15 cellular contexts compared by ENCODE assay signal in the genomic region with DNA sequence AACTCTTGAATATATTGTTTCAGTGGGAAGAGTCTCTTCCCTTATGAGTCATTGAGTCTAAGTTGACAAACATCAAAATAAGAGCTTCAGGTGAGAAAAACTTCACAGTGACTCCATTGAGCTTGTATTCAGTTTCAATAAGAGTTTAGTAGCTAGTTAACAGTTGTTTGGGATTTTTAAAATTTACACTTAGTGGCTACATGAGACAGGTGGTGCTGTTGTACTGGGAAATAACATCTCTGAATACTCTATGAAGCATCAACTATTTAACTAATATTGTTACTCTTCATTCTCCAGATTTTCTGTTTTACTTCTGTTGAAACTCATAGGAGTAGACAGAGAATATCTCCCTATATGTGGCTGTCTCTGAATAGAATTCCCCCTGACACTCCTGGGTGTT.
DNase-seq lines count a peak whose midpoint lies in the region; ATAC-seq and TF ChIP-seq lines count a peak whose summit lies in the region.
"Had no signal": no experiment of that assay in that cellular context is flagged by ENCODE, and none has a peak within 500 bp of the region (broad histone marks: within the 10 kb centered on the region; RNA-seq: fewer than 3 reads in every experiment).

No MANE protein-coding gene starts in this region.

- BruUV-seq in PC-3 (replicated peaks; lab: Mats Ljungman, UMichigan): no TSS peak

- H3K4me1 ChIP-seq in DND-41 (ENCODE audit: insufficient read depth, low read length) (no peaks in the 10 kb centered on the region), PC-3 (ENCODE audit: insufficient read depth, low read length) (no peaks in the 10 kb centered on the region), endodermal cell (ENCODE audit: control insufficient read depth, insufficient read depth, low read length) (peaks cover 5% of the 10 kb centered on the region), spleen (no peaks in the 10 kb centered on the region), stomach (no peaks in the 10 kb centered on the region)

- ATAC-seq in DND-41 (ENCODE audit: insufficient read depth, low read depth): no peak
- ATAC-seq in PC-3: peak; percentile 50
- ATAC-seq: Right ventricle myocardium inferior had no signal

- H3K9me3 ChIP-seq in DND-41 (ENCODE audit: insufficient read depth, low read length, severe bottlenecking) (no peaks in the 10 kb centered on the region), PC-3 (ENCODE audit: low read length) (no peaks in the 10 kb centered on the region), endodermal cell (ENCODE audit: control insufficient read depth, low read length) (peaks cover 74% of the 10 kb centered on the region), spleen (peaks cover 0 to 3% (median 0%) of the 10 kb centered on the region in 8 donors), stomach (no peaks in the 10 kb centered on the region)

- no peak overlapping the region for H3K4me3 ChIP-seq in DND-41 (ENCODE audit: low read depth in 1 of 2, low read length in 2 of 2)
- H3K4me3 ChIP-seq in PC-3 (ENCODE audit: low read length): no peak overlapping the region
- no peak overlapping the region for H3K4me3 ChIP-seq in endodermal cell (ENCODE audit: low read length)
- no peak overlapping the region for H3K4me3 ChIP-seq in spleen
- no peak overlapping the region for H3K4me3 ChIP-seq in stomach
- H3K4me3 ChIP-seq: PC-9 had no signal

- H2AFZ ChIP-seq in DND-41 (ENCODE audit: low read depth, low read length) (no peak overlapping the region), PC-3 (ENCODE audit: low read length) (no peak overlapping the region)
- H2AFZ ChIP-seq: PC-9 had no signal

- no peak overlapping the region for H3K4me3 Mint-ChIP-seq in endodermal cell

- no peak overlapping the region for H3K27ac ChIP-seq in DND-41 (ENCODE audit: low read length)
- H3K27ac ChIP-seq in PC-3 (ENCODE audit: low read length): no peak overlapping the region
- H3K27ac ChIP-seq in endodermal cell (ENCODE audit: low read depth, low read length): no peak overlapping the region
- H3K27ac ChIP-seq in spleen: no peak overlapping the region
- H3K27ac ChIP-seq in stomach: no peak overlapping the region
- H3K27ac ChIP-seq: PC-9 had no signal

- H3K4me2 ChIP-seq in DND-41 (ENCODE audit: insufficient read depth, low read length) (no peak overlapping the region), PC-3 (ENCODE audit: low read length) (no peak overlapping the region)
- H3K4me2 ChIP-seq: PC-9 had no signal

- DNase-seq in DND-41: no peak
- DNase-seq in HPDE6-E6E7 (ENCODE audit: extremely low spot score): peak; percentile 4
- DNase-seq in PC-3: peak; percentile 7
- no peak for DNase-seq in endodermal cell
- DNase-seq in spleen: no peak
- no peak for DNase-seq in activated CD4-positive, alpha-beta T cell treated with anti-CD3 and anti-CD28 coated beads, Interleukin-2, amount 50 U/mL, for 1 hour
- no peak for DNase-seq in stomach
- DNase-seq: AML-193; CD4-positive, CD25-positive, alpha-beta regulatory T cell; KG1; NCI-H2029; NCI-H524; PC-9; T-helper 2 cell had no signal

- peaks cover 48% of the 10 kb centered on the region for H3K9me3 Mint-ChIP-seq in endodermal cell

- H3K36me3 ChIP-seq in DND-41 (ENCODE audit: insufficient read depth, low read length) (no peaks in the 10 kb centered on the region), PC-3 (ENCODE audit: low read depth, low read length) (no peaks in the 10 kb centered on the region), endodermal cell (ENCODE audit: control insufficient read depth, insufficient read depth, low read length) (no peaks in the 10 kb centered on the region), spleen (no peaks in the 10 kb centered on the region), stomach (no peaks in the 10 kb centered on the region)

- no peak for TF ChIP-seq EP300 in stomach (IDR thresholded peaks at IDR 0.05)

- H3K9ac ChIP-seq in DND-41 (ENCODE audit: low read depth, low read length) (no peak overlapping the region), PC-3 (ENCODE audit: low read length) (no peak overlapping the region), endodermal cell (ENCODE audit: extremely low read depth, low read length, poor library complexity, severe bottlenecking) (no peak overlapping the region)

- no peaks in the 10 kb centered on the region for H3K9me2 ChIP-seq in PC-3 (replicated peaks; ENCODE audit: low read length)

- H3K36me3 Mint-ChIP-seq in endodermal cell (ENCODE audit: low read depth): peaks cover 14% of the 10 kb centered on the region
- H3K36me3 Mint-ChIP-seq: CD4-positive, CD25-positive, alpha-beta regulatory T cell had no signal

- H4K20me1 ChIP-seq in DND-41 (ENCODE audit: insufficient read depth, low read length) (no peaks in the 10 kb centered on the region), PC-3 (ENCODE audit: low read length) (no peaks in the 10 kb centered on the region)

- H3K79me2 ChIP-seq in DND-41 (ENCODE audit: insufficient read depth, low read length) (no peaks in the 10 kb centered on the region), PC-3 (ENCODE audit: low read length) (no peaks in the 10 kb centered on the region)

- peak; percentile 11 for TF ChIP-seq CTCF in DND-41 (IDR thresholded peaks at IDR 0.05; ENCODE audit: borderline replicate concordance, extremely low read depth, low read length, poor library complexity, severe bottlenecking)
- peak; percentile 37; the same call in 1 of the 2 replicates for TF ChIP-seq CTCF in PC-3 (conservative IDR thresholded peaks at IDR 0.05; ENCODE audit: low read depth, low read length)
- peak; percentile 36 for TF ChIP-seq CTCF in endodermal cell (conservative IDR thresholded peaks at IDR 0.05)
- TF ChIP-seq CTCF in spleen (IDR thresholded peaks at IDR 0.05 in 8 of 11, conservative IDR thresholded peaks at IDR 0.05 in 3 of 11): no peak
- no peak for TF ChIP-seq CTCF in stomach (IDR thresholded peaks at IDR 0.05)

- CTCF ChIA-PET in PC-3 (lab: Charles Lee): interaction anchor here (0.6 kb wide), 1 partner anchor 31 kb away, joined by 4 read pairs; no protein-coding TSS in a partner anchor

- no peaks in the 10 kb centered on the region for H3F3A ChIP-seq in PC-3 (ENCODE audit: low read length, unreplicated experiment)

- intact Hi-C loops in PC-3 (cut with micrococcal nuclease) (loop anchor here (10.0 kb wide), 1 partner anchor 350 kb away; no protein-coding TSS in a partner anchor), spleen (cut with DNase I; ENCODE audit: low total_unique reads) (no loop called here), stomach (cut with DNase I; ENCODE audit: low total_unique reads) (no loop called here)

- H3K27ac Mint-ChIP-seq in endodermal cell: no peak overlapping the region
- H3K27ac Mint-ChIP-seq: CD4-positive, CD25-positive, alpha-beta regulatory T cell had no signal

- POLR2A ChIA-PET in PC-3 (lab: Charles Lee; ENCODE audit: unreplicated experiment): interaction anchor here (0.6 to 0.7 kb wide), 2 partner anchors 335 to 430 kb away, joined by 3 to 5 read pairs; no protein-coding TSS in a partner anchor

- H3K27me3 Mint-ChIP-seq in endodermal cell (ENCODE audit: insufficient read depth): no peaks in the 10 kb centered on the region
- H3K27me3 Mint-ChIP-seq: CD4-positive, CD25-positive, alpha-beta regulatory T cell had no signal

- TF ChIP-seq POLR2A in spleen (IDR thresholded peaks at IDR 0.05) (no peak), stomach (IDR thresholded peaks at IDR 0.05) (no peak)

- H3K27me3 ChIP-seq in DND-41 (ENCODE audit: insufficient read depth, low read length, poor library complexity) (no peaks in the 10 kb centered on the region), PC-3 (ENCODE audit: low read length) (no peaks in the 10 kb centered on the region), endodermal cell (ENCODE audit: control insufficient read depth, insufficient read depth, low read length, poor library complexity, severe bottlenecking) (no peaks in the 10 kb centered on the region), spleen (replicated peaks in 1 of 7) (no peaks in the 10 kb centered on the region), stomach (no peaks in the 10 kb centered on the region)

- no peaks in the 10 kb centered on the region for H3K4me1 Mint-ChIP-seq in endodermal cell
- H3K4me1 Mint-ChIP-seq: CD4-positive, CD25-positive, alpha-beta regulatory T cell had no signal

Comparison
In these comparisons a context has a peak if more than half of its experiments do, and no peak if none do; other contexts are left out.
1. DNase-seq: peak in HPDE6-E6E7 (single experiment) and PC-3 (single experiment); none in DND-41 (single experiment), endodermal cell (single experiment), spleen (single experiment), activated CD4-positive, alpha-beta T cell treated with anti-CD3 and anti-CD28 coated beads, Interleukin-2, amount 50 U/mL, for 1 hour (single experiment) and stomach (single experiment).
2. CTCF ChIP-seq: peak in DND-41 (single experiment), PC-3 (single experiment) and endodermal cell (single experiment); none in spleen (0 of 11) and stomach (0 of 7).